ENCODE assay signal across 11 cellular contexts in the genomic region with DNA sequence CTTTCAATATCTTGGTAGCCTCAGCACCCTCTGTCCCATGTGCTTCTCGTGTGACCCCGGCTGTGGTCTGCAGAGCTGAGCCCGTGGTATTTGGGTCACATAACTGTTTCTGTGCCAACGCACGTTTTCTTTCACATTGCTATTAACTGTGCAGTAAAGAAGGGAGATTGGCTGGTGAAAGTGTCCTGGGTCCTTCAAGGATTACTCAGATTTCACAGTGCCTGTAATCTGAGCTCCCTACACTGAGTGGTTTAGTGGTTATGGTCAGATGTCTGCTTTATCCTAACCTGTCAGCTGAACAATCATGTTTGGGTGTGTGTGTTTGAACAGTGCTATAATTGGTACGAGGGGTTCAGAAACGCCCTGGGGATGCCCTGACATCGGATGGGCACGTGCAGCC.
DNase-seq lines count a peak whose midpoint lies in the region; ATAC-seq, FAIRE-seq and TF ChIP-seq lines count a peak whose summit lies in the region.
"Had no signal": no experiment of that assay in that cellular context is flagged by ENCODE, and none has a peak within 500 bp of the region (broad histone marks: within the 10 kb centered on the region; RNA-seq: fewer than 3 reads in every experiment).

No MANE protein-coding gene starts in this region.

- H3K27me3 ChIP-seq in lower lobe of right lung (ENCODE audit: low read depth) (no peaks in the 10 kb centered on the region), HepG2 (ENCODE audit: control insufficient read depth in 1 of 2, insufficient read depth in 2 of 2, low read length in 2 of 2) (no peaks in the 10 kb centered on the region)

- no peak overlapping the region for H2AFZ ChIP-seq in HepG2 (ENCODE audit: low read length)

- POLR2A ChIA-PET in HepG2 (lab: Yijun Ruan, JAX): no interaction called here

- H3K79me2 ChIP-seq in HepG2 (ENCODE audit: insufficient read depth, low read length): no peaks in the 10 kb centered on the region

- H4K20me1 ChIP-seq in HepG2 (ENCODE audit: insufficient read depth, low read length): no peaks in the 10 kb centered on the region

- TF ChIP-seq CTCF in C4-2B (conservative IDR thresholded peaks at IDR 0.05) (no peak), astrocyte of the cerebellum (IDR thresholded peaks at IDR 0.05; ENCODE audit: low read depth, low read length, missing control alignments) (no peak), lower lobe of right lung (IDR thresholded peaks at IDR 0.05) (no peak), HepG2 (CRISPR knock-in tag; IDR thresholded peaks at IDR 0.05) (no peak)

- TF ChIP-seq RAD21 in HepG2 (CRISPR knock-in tag; IDR thresholded peaks at IDR 0.05): no peak

- intact Hi-C loops in lower lobe of right lung (cut with DNase I) (no loop called here), HepG2 (cut with micrococcal nuclease; ENCODE audit: unreplicated experiment) (no loop called here)

- BruUV-seq in HepG2 (replicated peaks; lab: Mats Ljungman, UMichigan): no TSS peak

- H3K27ac ChIP-seq in C4-2B (peak overlapping the region; percentile 38), lower lobe of right lung (no peak overlapping the region), HepG2 (ENCODE audit: extremely low read length, insufficient read depth, low read length) (no peak overlapping the region)

- DNase-seq in NCI-H146 (lab: John Stamatoyannopoulos, UW): peak; percentile 98
- DNase-seq in astrocyte of the cerebellum (ENCODE audit: low read depth): peak; percentile 75
- DNase-seq in lower lobe of right lung: no peak
- DNase-seq in activated effector memory CD4-positive, alpha-beta T cell treated with Interleukin-2 at 50 U/mL for 16 hours: no peak
- DNase-seq in HepG2 (ENCODE audit: low spot score): no peak
- no peak for DNase-seq in amniotic stem cell (lab: John Stamatoyannopoulos, UW)
- no peak for DNase-seq in MV-4-11 (lab: John Stamatoyannopoulos, UW)
- DNase-seq: DND-41, hippocampal formation had no signal

- no peak for TF ChIP-seq EP300 in HepG2 (IDR thresholded peaks at IDR 0.05; ENCODE audit: low read depth in 2 of 2, low read length in 2 of 2)
- no peak for TF ChIP-seq EP300 in HepG2 (CRISPR knock-in tag; IDR thresholded peaks at IDR 0.05; ENCODE audit: borderline replicate concordance)

- H3K9ac ChIP-seq in HepG2 (ENCODE audit: insufficient read depth, low read depth, low read length): no peak overlapping the region

- H3K4me1 ChIP-seq in lower lobe of right lung: peaks cover 20% of the 10 kb centered on the region
- no peaks in the 10 kb centered on the region for H3K4me1 ChIP-seq in HepG2 (ENCODE audit: insufficient read depth, low read length)

- TF ChIP-seq POLR2A in HepG2 (IDR thresholded peaks at IDR 0.05; ENCODE audit: insufficient read depth in 1 of 2, low read depth in 2 of 2, low read length in 2 of 2): no peak

- peaks cover 7% of the 10 kb centered on the region for H3K9me3 ChIP-seq in lower lobe of right lung
- H3K9me3 ChIP-seq in HepG2 (ENCODE audit: low read length): peaks cover 4% of the 10 kb centered on the region; the same call in 1 of the 2 replicates

- WGBS in HepG2 (ENCODE audit: low lambda C conversion rate): 22% methylated on average over 7 of the region's 9 CpGs

- H3K4me2 ChIP-seq in HepG2 (ENCODE audit: low read depth, low read length): no peak overlapping the region

- no peak for FAIRE-seq in HepG2 (lab: Jason Lieb, UNC)
- FAIRE-seq: TTC549 had no signal

- H3K36me3 ChIP-seq in lower lobe of right lung (no peaks in the 10 kb centered on the region), HepG2 (replicated peaks in 1 of 2; ENCODE audit: control insufficient read depth in 1 of 2, insufficient read depth in 2 of 2, low read length in 2 of 2) (no peaks in the 10 kb centered on the region)

- CTCF ChIA-PET in HepG2 (lab: Yijun Ruan, JAX; ENCODE audit: low intra/inter-chr PET ratio, low total read pairs): no interaction called here

- no peak overlapping the region for H3K4me3 ChIP-seq in astrocyte of the cerebellum (ENCODE audit: low read depth, low read length)
- no peak overlapping the region for H3K4me3 ChIP-seq in lower lobe of right lung
- no peak overlapping the region for H3K4me3 ChIP-seq in HepG2 (replicated peaks in 1 of 3; ENCODE audit: insufficient read depth in 1 of 3, low read depth in 2 of 3, low read length in 3 of 3)

- ATAC-seq in lower lobe of right lung: peak; percentile 82 to 90
- no peak for ATAC-seq in HepG2

- in situ Hi-C loops in astrocyte of the cerebellum (cut with HindIII; ENCODE audit: low sequenced_read_pairs): no loop called here
- in situ Hi-C loops in HepG2 (cut with HindIII; ENCODE audit: extremely low pct_ligation_motif_present, low pct_unique_long_range_greater_than_20kb): no loop called here

TF ChIP-seq in HepG2, 621 proteins besides CTCF, POLR2A, EP300 and RAD21 (continues in another document):
- TF ChIP-seq TAF1 (CRISPR knock-in tag; IDR thresholded peaks at IDR 0.05) (no peak), ZNF724P (CRISPR knock-in tag; IDR thresholded peaks at IDR 0.05; ENCODE audit: borderline replicate concordance) (no peak), HMGA1 (CRISPR knock-in tag; conservative IDR thresholded peaks at IDR 0.05) (no peak), RBM22 (optimal IDR thresholded peaks at IDR 0.05; ENCODE audit: low read length) (no peak), ZNF800 (CRISPR knock-in tag; IDR thresholded peaks at IDR 0.05) (no peak), ZBTB20 (CRISPR knock-in tag; IDR thresholded peaks at IDR 0.05; ENCODE audit: borderline replicate concordance, low read depth) (no peak), ZUFSP (CRISPR knock-in tag; IDR thresholded peaks at IDR 0.05; ENCODE audit: borderline replicate concordance) (no peak), ZSCAN9 (CRISPR knock-in tag; IDR thresholded peaks at IDR 0.05; ENCODE audit: borderline replicate concordance) (no peak), YEATS4 (CRISPR knock-in tag; IDR thresholded peaks at IDR 0.05; ENCODE audit: borderline replicate concordance) (no peak), ZNF543 (CRISPR knock-in tag; IDR thresholded peaks at IDR 0.05) (no peak), CBX1 (IDR thresholded peaks at IDR 0.05; ENCODE audit: low read depth) (no peak), ATF7 (IDR thresholded peaks at IDR 0.05) (no peak), ATF7 (CRISPR knock-in tag; IDR thresholded peaks at IDR 0.05) (no peak), FOXC1 (CRISPR knock-in tag; IDR thresholded peaks at IDR 0.05; ENCODE audit: borderline replicate concordance) (no peak)

Comparison
In these comparisons a context has a peak if more than half of its experiments do, and no peak if none do; other contexts are left out.
1. DNase-seq: peak in NCI-H146 (single experiment) and astrocyte of the cerebellum (single experiment); none in lower lobe of right lung (single experiment), activated effector memory CD4-positive, alpha-beta T cell treated with Interleukin-2 at 50 U/mL for 16 hours (single experiment), HepG2 (single experiment), amniotic stem cell (single experiment) and MV-4-11 (single experiment).